Comparison of ENCODE assay signal across 18 cellular contexts in genomic region chr3:14768881-14769280, GRCh38. TPM values are rescaled to one million over a fixed set of nuclear protein-coding genes. Genes with fewer than 3 reads are reported as not detected.
A peak's percentile ranks its signal among the peaks of the same experiment; 100 is the strongest.
DNase-seq lines count a peak whose midpoint lies in the region; ATAC-seq and TF ChIP-seq lines count a peak whose summit lies in the region.
"Had no signal": no experiment of that assay in that cellular context is flagged by ENCODE, and none has a peak within 500 bp of the region (broad histone marks: within the 10 kb centered on the region; RNA-seq: fewer than 3 reads in every experiment).

No MANE protein-coding gene starts in this region.

- H3K9me3 ChIP-seq in HEK293 (ENCODE audit: control insufficient read depth, insufficient read depth, low read depth, low read length) (no peaks in the 10 kb centered on the region), esophagus muscularis mucosa (no peaks in the 10 kb centered on the region), spleen (no peaks in the 10 kb centered on the region)
- H3K9me3 ChIP-seq: A549, SJSA1 had no signal

- CTCF ChIA-PET in HEK293 (lab: Yijun Ruan, JAX), result interaction anchor here (0.7 to 1.0 kb wide), 2 partner anchors 152 to 563 kb away, joined by 3 to 4 read pairs; partner anchors contain the start of gene SH3BP5

- H3K4me3 ChIP-seq in HEK293 (ENCODE audit: low read depth, low read length) (no peak overlapping the region), esophagus muscularis mucosa (no peak overlapping the region), spleen (no peak overlapping the region)
- H3K4me3 ChIP-seq: A549, PC-9, SJSA1 had no signal

- H3K27me3 ChIP-seq in esophagus muscularis mucosa (no peaks in the 10 kb centered on the region), spleen (replicated peaks in 1 of 7) (no peaks in the 10 kb centered on the region)
- H3K27me3 ChIP-seq: SJSA1 had no signal

- no peak for TF ChIP-seq CTCF in HEK293 (tag by site-specific recombination; IDR thresholded peaks at IDR 0.05)
- no peak for TF ChIP-seq CTCF in esophagus muscularis mucosa (IDR thresholded peaks at IDR 0.05)
- TF ChIP-seq CTCF in spleen (IDR thresholded peaks at IDR 0.05 in 8 of 11, conservative IDR thresholded peaks at IDR 0.05 in 3 of 11), result no peak

- no peak overlapping the region for H3K27ac ChIP-seq in HEK293 (ENCODE audit: extremely low read depth, low read depth, low read length)
- H3K27ac ChIP-seq in esophagus muscularis mucosa (replicated peaks in 1 of 4), result no peak overlapping the region
- no peak overlapping the region for H3K27ac ChIP-seq in spleen
- H3K27ac ChIP-seq: A549, C4-2B, PC-9, SJSA1 had no signal

- POLR2A ChIA-PET in HEK293 (lab: Yijun Ruan, JAX), result no interaction called here

- H3K4me1 ChIP-seq in HEK293 (ENCODE audit: control insufficient read depth, insufficient read depth, low read length) (no peaks in the 10 kb centered on the region), esophagus muscularis mucosa (no peaks in the 10 kb centered on the region), spleen (no peaks in the 10 kb centered on the region)
- H3K4me1 ChIP-seq: A549, SJSA1 had no signal

- peak; percentile 25 for DNase-seq in activated effector memory CD4-positive, alpha-beta T cell treated with anti-CD3 and anti-CD28 coated beads, Interleukin-2, amount 50 U/mL, for 16 hours
- no peak for DNase-seq in activated effector memory CD4-positive, alpha-beta T cell treated with Interleukin-2 at 50 U/mL for 16 hours
- DNase-seq in esophagus muscularis mucosa (ENCODE audit: extremely low spot score), result peak; percentile 90
- peak; percentile 38 for DNase-seq in spleen
- DNase-seq in NOMO-1 treated with dmso at 0.1 percent for 144 hours (lab: John Stamatoyannopoulos, UW; ENCODE audit: unreplicated experiment), result no peak
- no peak for DNase-seq in NCI-H526 (lab: John Stamatoyannopoulos, UW)
- DNase-seq: DMS153; KBM-7; NCI-H1417 treated with DMSO at 0.1 percent for 48 hours; NCI-H1930; NCI-H69; NK-92 treated with Interleukin-12 subunit alpha and Interleukin-12 subunit beta, amount 100 ng/mL, for 24 hours; PC-9 had no signal

- TF ChIP-seq POLR2A in esophagus muscularis mucosa (IDR thresholded peaks at IDR 0.05; ENCODE audit: low read depth) (no peak), spleen (IDR thresholded peaks at IDR 0.05) (no peak)

- WGBS in esophagus muscularis mucosa, result 88% methylated on average over 6 of the region's 6 CpGs
- 86 to 92% (median 87%) methylated on average over 6 of the region's 6 CpGs for WGBS in spleen, 5 donors

- H3K36me3 ChIP-seq in HEK293 (ENCODE audit: control insufficient read depth in 2 of 2, insufficient read depth in 1 of 2, low read length in 2 of 2) (no peaks in the 10 kb centered on the region), esophagus muscularis mucosa (no peaks in the 10 kb centered on the region), spleen (no peaks in the 10 kb centered on the region)
- H3K36me3 ChIP-seq: SJSA1 had no signal

- no peak for ATAC-seq in GM18502 (IDR thresholded peaks at IDR 0.05; ENCODE audit: poor library complexity, unreplicated experiment)
- ATAC-seq: A549 had no signal

- TF ChIP-seq EP300 in esophagus muscularis mucosa (IDR thresholded peaks at IDR 0.05), result no peak

- intact Hi-C loops in esophagus muscularis mucosa (cut with DNase I), result no loop called here
- intact Hi-C loops in spleen (cut with DNase I; ENCODE audit: low total_unique reads), result no loop called here

TF ChIP-seq in HEK293, 187 proteins besides CTCF, POLR2A, EP300 and RAD21:
- peak; percentile 83 for TF ChIP-seq ZIC2 (tag by site-specific recombination; IDR thresholded peaks at IDR 0.05)
- TF ChIP-seq ZNF202 (tag by site-specific recombination; IDR thresholded peaks at IDR 0.05; ENCODE audit: borderline replicate concordance), result no peak

RNA-seq across cellular contexts. Expression of gene FGD5, which starts 49.9 kb away (rescaled TPM):
- 10 to 100 TPM; 15.4 to 21.1 (median 16.1) TPM for total RNA-seq in esophagus muscularis mucosa
- 100 to 1,000 TPM in 2 of 7 donors, 10 to 100 TPM in 5; 62.5 to 145 (median 68.7) TPM for total RNA-seq in spleen
- 10 to 100 TPM in 1 of 3 donors, 1 to 10 TPM in 2; 6.0 to 18.3 (median 6.7) TPM for polyA plus RNA-seq in spleen
- total RNA-seq: PC-9, SJSA1 had no signal

Comparison
In these comparisons a context has a peak if more than half of its experiments do, and no peak if none do; other contexts are left out.
1. DNase-seq: peak in activated effector memory CD4-positive, alpha-beta T cell treated with anti-CD3 and anti-CD28 coated beads, Interleukin-2, amount 50 U/mL, for 16 hours (single experiment), esophagus muscularis mucosa (single experiment) and spleen (single experiment); none in activated effector memory CD4-positive, alpha-beta T cell treated with Interleukin-2 at 50 U/mL for 16 hours (single experiment), NOMO-1 treated with dmso at 0.1 percent for 144 hours (single experiment) and NCI-H526 (0 of 2).